ENCODE assay signal across 1 cellular context in genomic region chr6:4732691-4733315, GRCh38.
TF ChIP-seq lines count a peak whose summit lies in the region.

No MANE protein-coding gene starts in this region.

TF ChIP-seq in IMR-90, 13 proteins besides CTCF, POLR2A, EP300 and RAD21:
- TF ChIP-seq RCOR1 (IDR thresholded peaks at IDR 0.05; ENCODE audit: insufficient replicate concordance, low read length) (peak; percentile 58), SMC3 (IDR thresholded peaks at IDR 0.05; ENCODE audit: low read depth, low read length) (peak; percentile 18; the same call in 1 of the 2 replicates), MAFK (IDR thresholded peaks at IDR 0.05; ENCODE audit: low read depth, low read length) (peak; percentile 25; the same call in 1 of the 2 replicates), RFX5 (IDR thresholded peaks at IDR 0.05; ENCODE audit: low read depth, low read length) (no peak), MAZ (IDR thresholded peaks at IDR 0.05; ENCODE audit: borderline replicate concordance, low read depth, low read length) (0 out of 2 replicates have a peak, but pooled peaks have one; percentile 29), NFE2L2 (IDR thresholded peaks at IDR 0.05; ENCODE audit: low read depth, low read length) (peak; percentile 60; the same call in 1 of the 2 replicates), BHLHE40 (IDR thresholded peaks at IDR 0.05; ENCODE audit: low read depth, low read length) (peak; percentile 92), CHD1 (IDR thresholded peaks at IDR 0.05; ENCODE audit: low read depth, low read length) (no peak), FOS (IDR thresholded peaks at IDR 0.05; ENCODE audit: low read depth, low read length) (peak; percentile 80), MXI1 (IDR thresholded peaks at IDR 0.05; ENCODE audit: borderline replicate concordance, low read depth, low read length) (peak; percentile 69; the same call in 1 of the 2 replicates), USF2 (IDR thresholded peaks at IDR 0.05; ENCODE audit: low read depth, low read length) (no peak)
